ENCODE assay signal across 1 cellular context in genomic region chr11:3165152-3165705, GRCh38.
TF ChIP-seq lines count a peak whose summit lies in the region.

Gene OSBPL5 (minus strand): TSS chr11:3165310. CDS start chr11:3129148, 36,162 bp downstream.

TF ChIP-seq in WTC11, 78 proteins besides CTCF, POLR2A, EP300 and RAD21 (continued from another document):
- TF ChIP-seq STAT6 (CRISPR knock-in tag; conservative IDR thresholded peaks at IDR 0.05; ENCODE audit: low read depth), result no peak
- TF ChIP-seq ZNF532 (CRISPR knock-in tag; IDR thresholded peaks at IDR 0.05; ENCODE audit: borderline replicate concordance), result no peak
- no peak for TF ChIP-seq TP53 (CRISPR knock-in tag; IDR thresholded peaks at IDR 0.05)
- TF ChIP-seq FOXK1 (CRISPR knock-in tag; IDR thresholded peaks at IDR 0.05), result no peak
- no peak for TF ChIP-seq JAZF1 (CRISPR knock-in tag; IDR thresholded peaks at IDR 0.05)
- no peak for TF ChIP-seq ZNF138 (CRISPR knock-in tag; conservative IDR thresholded peaks at IDR 0.05)
- no peak for TF ChIP-seq ZNF121 (CRISPR knock-in tag; IDR thresholded peaks at IDR 0.05)
- TF ChIP-seq ZNF263 (CRISPR knock-in tag; IDR thresholded peaks at IDR 0.05; ENCODE audit: low read depth), result peak; percentile 73; the same call in 1 of the 2 replicates
- no peak for TF ChIP-seq NFYB (CRISPR knock-in tag; conservative IDR thresholded peaks at IDR 0.05; ENCODE audit: low read depth)
- TF ChIP-seq PRDM15 (CRISPR knock-in tag; IDR thresholded peaks at IDR 0.05), result peak; percentile 97
- no peak for TF ChIP-seq RELA (CRISPR knock-in tag; IDR thresholded peaks at IDR 0.05; ENCODE audit: borderline replicate concordance)
- no peak for TF ChIP-seq EMX1 (CRISPR knock-in tag; IDR thresholded peaks at IDR 0.05)
- peak; percentile 30; the same call in 1 of the 2 replicates for TF ChIP-seq ZNF423 (CRISPR knock-in tag; IDR thresholded peaks at IDR 0.05)
- TF ChIP-seq MYBL2 (CRISPR knock-in tag; IDR thresholded peaks at IDR 0.05), result no peak
- TF ChIP-seq ZNF416 (CRISPR knock-in tag; IDR thresholded peaks at IDR 0.05), result no peak
TF ChIP-seq in WTC11: peak in this region for 3.
